In genomic region chr17:19238167-19238505, GRCh38 we compare ENCODE assay signal across 8 cellular contexts.
A peak's percentile ranks its signal among the peaks of the same experiment; 100 is the strongest.
DNase-seq lines count a peak whose midpoint lies in the region; ATAC-seq, FAIRE-seq and TF ChIP-seq lines count a peak whose summit lies in the region.

No MANE protein-coding gene starts in this region.

- no peak for FAIRE-seq in urothelium cell line (lab: Jason Lieb, UNC)

- peaks cover 0 to 25% of the 10 kb centered on the region in 2 donors for H3K4me1 ChIP-seq in muscle layer of duodenum (ENCODE audit: control insufficient read depth in 1 of 2, insufficient read depth in 2 of 2, low read length in 2 of 2)

- H3K4me3 ChIP-seq in GM08714 (ENCODE audit: low read length) (peak overlapping the region; percentile 97), muscle layer of duodenum (ENCODE audit: low read depth in 1 of 2, low read length in 2 of 2) (peak overlapping the region; percentile 81 to 97)

- no peaks in the 10 kb centered on the region for H3K36me3 ChIP-seq in muscle layer of duodenum (ENCODE audit: control insufficient read depth in 1 of 2, insufficient read depth in 2 of 2, low read length in 2 of 2)

- no peak for ATAC-seq in HG03159 (IDR thresholded peaks at IDR 0.05; ENCODE audit: unreplicated experiment)

- H3K27me3 ChIP-seq in muscle layer of duodenum (ENCODE audit: low read depth, low read length) = no peaks in the 10 kb centered on the region

- H3K27ac ChIP-seq in 22Rv1 (peak overlapping the region; percentile 50), epithelial cell of prostate (peak overlapping the region; percentile 63), muscle layer of duodenum (ENCODE audit: low read length) (peak overlapping the region; percentile 69)

- no peak for TF ChIP-seq CTCF in 22Rv1 (IDR thresholded peaks at IDR 0.05)

- no peaks in the 10 kb centered on the region for H3K9me3 ChIP-seq in muscle layer of duodenum (ENCODE audit: control insufficient read depth in 1 of 2, low read length in 2 of 2)

- DNase-seq in T1000 (lab: John Stamatoyannopoulos, UW) = peak; percentile 2
- no peak for DNase-seq in epithelial cell of prostate (ENCODE audit: low read depth, low spot score)
- DNase-seq in urothelium cell line (ENCODE audit: low spot score) = peak; percentile 51
- DNase-seq in DMS79 treated with DMSO at 0.1 percent for 48 hours (lab: John Stamatoyannopoulos, UW) = no peak

Comparison
In these comparisons a context has a peak if more than half of its experiments do, and no peak if none do; other contexts are left out.
1. DNase-seq: peak in T1000 (single experiment) and urothelium cell line (single experiment); none in epithelial cell of prostate (single experiment) and DMS79 treated with DMSO at 0.1 percent for 48 hours (single experiment).
2. Peak in every context shown above with its lines, with median percentiles within 50 percentile points of each other: H3K27ac ChIP-seq.